8 cellular contexts compared by ENCODE assay signal in the genomic region with DNA sequence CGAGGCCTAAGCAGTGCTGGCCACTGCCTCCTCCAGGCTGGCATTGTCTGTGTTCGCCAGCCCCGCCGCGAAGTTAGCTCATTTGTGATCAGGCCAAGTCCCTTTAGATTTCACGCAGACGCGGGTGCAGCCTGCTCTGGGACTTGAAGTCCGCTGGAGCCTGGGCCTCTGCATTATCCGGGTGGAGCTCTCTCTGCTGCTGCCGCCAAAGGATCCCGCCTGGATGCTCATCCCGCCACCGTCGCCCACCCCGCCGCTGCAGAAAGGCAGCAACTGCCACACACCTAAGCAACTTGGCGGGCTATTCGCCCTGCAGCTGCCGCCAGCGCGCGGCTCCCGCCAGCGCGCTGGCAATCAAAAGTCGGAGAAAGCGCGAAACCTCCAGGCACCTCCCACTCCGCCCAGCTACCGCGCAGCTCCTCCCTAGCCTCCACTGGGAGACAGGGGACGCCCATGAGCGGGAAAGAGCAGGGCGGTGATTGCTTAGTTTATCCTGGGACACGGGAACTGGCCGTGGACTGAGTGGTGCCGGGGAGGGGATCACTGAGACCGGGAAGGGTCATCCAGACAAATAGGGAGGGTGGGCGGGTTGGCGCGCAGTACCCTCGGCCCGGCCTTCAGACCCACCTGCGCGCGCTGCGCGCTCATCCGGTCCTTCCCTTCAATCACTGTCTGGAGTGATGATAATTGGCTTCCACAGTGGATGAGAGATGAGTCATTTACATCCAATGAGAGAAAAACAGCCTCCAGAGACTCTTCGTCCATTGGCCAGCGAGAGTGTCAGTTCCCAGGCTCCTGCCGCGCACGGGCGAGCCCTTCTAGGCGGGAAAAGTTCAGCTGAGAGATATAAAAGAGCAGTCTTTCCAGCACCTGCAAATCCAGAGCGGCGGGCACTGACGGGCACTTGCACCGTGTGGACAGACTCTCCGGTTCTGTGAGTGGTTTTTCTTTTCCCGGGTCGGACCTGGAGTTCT. TPM values are rescaled to one million over a fixed set of nuclear protein-coding genes. Genes with fewer than 3 reads are reported as not detected.
DNase-seq lines count a peak whose midpoint lies in the region; TF ChIP-seq lines count a peak whose summit lies in the region.

A gene with protein sequence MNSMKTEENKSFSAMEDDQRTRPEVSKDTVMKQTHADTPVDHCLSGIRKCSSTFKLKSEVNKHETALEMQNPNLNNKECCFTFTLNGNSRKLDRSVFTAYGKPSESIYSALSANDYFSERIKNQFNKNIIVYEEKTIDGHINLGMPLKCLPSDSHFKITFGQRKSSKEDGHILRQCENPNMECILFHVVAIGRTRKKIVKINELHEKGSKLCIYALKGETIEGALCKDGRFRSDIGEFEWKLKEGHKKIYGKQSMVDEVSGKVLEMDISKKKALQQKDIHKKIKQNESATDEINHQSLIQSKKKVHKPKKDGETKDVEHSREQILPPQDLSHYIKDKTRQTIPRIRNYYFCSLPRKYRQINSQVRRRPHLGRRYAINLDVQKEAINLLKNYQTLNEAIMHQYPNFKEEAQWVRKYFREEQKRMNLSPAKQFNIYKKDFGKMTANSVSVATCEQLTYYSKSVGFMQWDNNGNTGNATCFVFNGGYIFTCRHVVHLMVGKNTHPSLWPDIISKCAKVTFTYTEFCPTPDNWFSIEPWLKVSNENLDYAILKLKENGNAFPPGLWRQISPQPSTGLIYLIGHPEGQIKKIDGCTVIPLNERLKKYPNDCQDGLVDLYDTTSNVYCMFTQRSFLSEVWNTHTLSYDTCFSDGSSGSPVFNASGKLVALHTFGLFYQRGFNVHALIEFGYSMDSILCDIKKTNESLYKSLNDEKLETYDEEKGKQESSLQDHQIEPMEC (plus strand): TSS at position 875 of the 974 bp plus-strand sequence. CDS start 2,389 bp downstream, outside the sequence.

- H3K27ac Mint-ChIP-seq in activated naive CD4-positive, alpha-beta T cell treated with anti-CD3 and anti-CD28 coated beads, Interleukin-2, amount 50 U/mL, for 24 hours: peak within 1 kb of the TSS; percentile 69

- no peaks in the 10 kb centered on the region for H3K36me3 Mint-ChIP-seq in activated naive CD4-positive, alpha-beta T cell treated with anti-CD3 and anti-CD28 coated beads, Interleukin-2, amount 50 U/mL, for 24 hours

- H3K4me2 ChIP-seq in Loucy (ENCODE audit: low read depth, low read length, poor library complexity, severe bottlenecking): peak within 1 kb of the TSS; percentile 91
- H3K4me2 ChIP-seq in osteoblast (ENCODE audit: insufficient read depth, low read length): peak within 1 kb of the TSS; percentile 93

- H3K4me3 ChIP-seq in H7 (ENCODE audit: insufficient read depth, low read depth, low read length) (peak within 1 kb of the TSS; percentile 45), Loucy (ENCODE audit: low read length, poor library complexity, severe bottlenecking) (peak within 1 kb of the TSS; percentile 89), SJSA1 (peak within 1 kb of the TSS; percentile 40), osteoblast (ENCODE audit: insufficient read depth, low read length) (peak within 1 kb of the TSS; percentile 74)

- H3K9ac ChIP-seq in Loucy (ENCODE audit: low read depth, low read length, poor library complexity, severe bottlenecking): peak within 1 kb of the TSS; percentile 84

- H3K9me3 Mint-ChIP-seq in activated naive CD4-positive, alpha-beta T cell treated with anti-CD3 and anti-CD28 coated beads, Interleukin-2, amount 50 U/mL, for 24 hours: no peaks in the 10 kb centered on the region

- H3F3A ChIP-seq in Loucy (ENCODE audit: low read depth): no peaks in the 10 kb centered on the region

- peak; percentile 79 for DNase-seq in GM04503 (ENCODE audit: low read depth)
- peak; percentile 89 for DNase-seq in H7
- DNase-seq in SJSA1 (ENCODE audit: low read depth in 1 of 2, low spot score in 2 of 2): peak; percentile 89 to 93
- DNase-seq in head of caudate nucleus: peak; percentile 70 to 94 (median 84)
- DNase-seq in osteoblast (ENCODE audit: insufficient read length, low spot score, missing footprints): peak; percentile 95
- peak; percentile 83 for DNase-seq in ureter (ENCODE audit: low spot score)

- H4K20me1 ChIP-seq in Loucy (ENCODE audit: insufficient read depth, low read length, poor library complexity, severe bottlenecking) (peaks cover 3% of the 10 kb centered on the region), osteoblast (ENCODE audit: insufficient read depth, low read length) (no peaks in the 10 kb centered on the region)

- H3K27ac ChIP-seq in SJSA1 (no peak within 1 kb of the TSS), osteoblast (ENCODE audit: low read depth, low read length) (no peak within 1 kb of the TSS)

- H3K79me2 ChIP-seq in Loucy (ENCODE audit: insufficient read depth, low read length) (peaks cover 58% of the 10 kb centered on the region), osteoblast (ENCODE audit: insufficient read depth, low read length) (no peaks in the 10 kb centered on the region)

- H3K9me3 ChIP-seq in Loucy (ENCODE audit: insufficient read depth, low read depth, low read length) (no peaks in the 10 kb centered on the region), SJSA1 (replicated peaks) (no peaks in the 10 kb centered on the region), osteoblast (ENCODE audit: low read depth, low read length) (no peaks in the 10 kb centered on the region)

- no peaks in the 10 kb centered on the region for H3K9me2 ChIP-seq in Loucy (replicated peaks; ENCODE audit: low read depth, low read length)

- peaks cover 17% of the 10 kb centered on the region for H3K27me3 ChIP-seq in H7 (ENCODE audit: control insufficient read depth, insufficient read depth, low read length)
- H3K27me3 ChIP-seq in Loucy (ENCODE audit: insufficient read depth, low read length, poor library complexity, severe bottlenecking): no peaks in the 10 kb centered on the region
- no peaks in the 10 kb centered on the region for H3K27me3 ChIP-seq in SJSA1 (replicated peaks)
- H3K27me3 ChIP-seq in osteoblast (ENCODE audit: insufficient read depth, low read length): no peaks in the 10 kb centered on the region

- intact Hi-C loops in head of caudate nucleus (cut with DNase I): no loop called here

- H3K4me1 Mint-ChIP-seq in activated naive CD4-positive, alpha-beta T cell treated with anti-CD3 and anti-CD28 coated beads, Interleukin-2, amount 50 U/mL, for 24 hours: peaks cover 37% of the 10 kb centered on the region

- H3K27me3 Mint-ChIP-seq in activated naive CD4-positive, alpha-beta T cell treated with anti-CD3 and anti-CD28 coated beads, Interleukin-2, amount 50 U/mL, for 24 hours: peaks cover 24% of the 10 kb centered on the region

- H2AFZ ChIP-seq in Loucy (ENCODE audit: low read length): peak within 1 kb of the TSS; percentile 96
- peak within 1 kb of the TSS; percentile 89 for H2AFZ ChIP-seq in osteoblast (ENCODE audit: low read length)

- H3K4me3 Mint-ChIP-seq in activated naive CD4-positive, alpha-beta T cell treated with anti-CD3 and anti-CD28 coated beads, Interleukin-2, amount 50 U/mL, for 24 hours: peak within 1 kb of the TSS; percentile 88

- TF ChIP-seq CTCF in Loucy (conservative IDR thresholded peaks at IDR 0.05; ENCODE audit: low read length): no peak
- TF ChIP-seq CTCF in osteoblast (IDR thresholded peaks at IDR 0.05; ENCODE audit: extremely low read depth, low read depth, low read length): no peak

- no peaks in the 10 kb centered on the region for H3K36me3 ChIP-seq in H7 (replicated peaks; ENCODE audit: control insufficient read depth, insufficient read depth, low read length)
- no peaks in the 10 kb centered on the region for H3K36me3 ChIP-seq in Loucy (ENCODE audit: insufficient read depth, low read length)
- peaks cover 30% of the 10 kb centered on the region for H3K36me3 ChIP-seq in SJSA1
- H3K36me3 ChIP-seq in osteoblast (ENCODE audit: insufficient read depth, low read length): no peaks in the 10 kb centered on the region

- peaks cover 51% of the 10 kb centered on the region for H3K4me1 ChIP-seq in Loucy (ENCODE audit: insufficient read depth, low read length, poor library complexity, severe bottlenecking)
- peaks cover 16% of the 10 kb centered on the region for H3K4me1 ChIP-seq in SJSA1 (replicated peaks)
- H3K4me1 ChIP-seq in osteoblast (ENCODE audit: insufficient read depth, low read length): peaks cover 5% of the 10 kb centered on the region

RNA-seq across cellular contexts. Expression of the gene that starts here (rescaled TPM):
- total RNA-seq in H7 (2014; rRNA removed; shearing (Covaris generic)): 10.8 and 13.5 TPM in 2 replicates
- 59.0 and 69.5 TPM in 2 replicates for total RNA-seq in SJSA1 (2014; rRNA removed; shearing (Covaris generic))
- total RNA-seq in osteoblast (0.72 and 1.8 TPM in 2 replicates), ureter (1.0 TPM)
